ENCODE assay signal across 9 cellular contexts in genomic region chr6:113809818-113810217, GRCh38. TPM values are rescaled to one million over a fixed set of nuclear protein-coding genes. Genes with fewer than 3 reads are reported as not detected.
DNase-seq lines count a peak whose midpoint lies in the region; ATAC-seq and TF ChIP-seq lines count a peak whose summit lies in the region.
"Had no signal": no experiment of that assay in that cellular context is flagged by ENCODE, and none has a peak within 500 bp of the region (broad histone marks: within the 10 kb centered on the region; RNA-seq: fewer than 3 reads in every experiment).

No MANE protein-coding gene starts in this region.

- H3K36me3 Mint-ChIP-seq in effector memory CD8-positive, alpha-beta T cell (ENCODE audit: insufficient read depth), result no peaks in the 10 kb centered on the region
- H3K36me3 Mint-ChIP-seq in chondrocyte (ENCODE audit: low read depth), result no peaks in the 10 kb centered on the region

- ATAC-seq in GM21515 (IDR thresholded peaks at IDR 0.05; ENCODE audit: unreplicated experiment) (peak; percentile 66), HG03439 (IDR thresholded peaks at IDR 0.05; ENCODE audit: unreplicated experiment) (peak; percentile 36)
- ATAC-seq in effector memory CD8-positive, alpha-beta T cell (replicated peaks), result peak; percentile 37

- in situ Hi-C loops in GM13976 (cut with MboI; ENCODE audit: low sequenced_read_pairs, unreplicated experiment), result no loop called here

- H3K4me1 ChIP-seq in BE2C, result no peaks in the 10 kb centered on the region

- DNase-seq in GM13976 (ENCODE audit: low spot score), result peak; percentile 42
- DNase-seq in effector memory CD8-positive, alpha-beta T cell, result no peak
- DNase-seq in NCI-H1436 (lab: John Stamatoyannopoulos, UW), result no peak
- no peak for DNase-seq in kidney tubule cell (ENCODE audit: low spot score)
- DNase-seq in chondrocyte (ENCODE audit: low spot score), result no peak
- no peak for DNase-seq in BE2C
- DNase-seq: left cardiac atrium had no signal

- no peaks in the 10 kb centered on the region for H3K36me3 ChIP-seq in BE2C

- peaks cover 0 to 13% of the 10 kb centered on the region in 2 donors for H3K27me3 Mint-ChIP-seq in effector memory CD8-positive, alpha-beta T cell
- H3K27me3 Mint-ChIP-seq in chondrocyte (ENCODE audit: low read depth), result no peaks in the 10 kb centered on the region

- H3K4me3 ChIP-seq in BE2C (ENCODE audit: low read depth, low read length), result no peak overlapping the region

- no peak overlapping the region for H3K27ac Mint-ChIP-seq in effector memory CD8-positive, alpha-beta T cell
- no peak overlapping the region for H3K27ac Mint-ChIP-seq in chondrocyte (ENCODE audit: unreplicated experiment)

- no peaks in the 10 kb centered on the region for H3K4me1 Mint-ChIP-seq in effector memory CD8-positive, alpha-beta T cell (ENCODE audit: low read depth in 2 of 2)
- peaks cover 24% of the 10 kb centered on the region for H3K4me1 Mint-ChIP-seq in chondrocyte (ENCODE audit: low read depth)

- no peaks in the 10 kb centered on the region for H3K27me3 ChIP-seq in BE2C

- no peaks in the 10 kb centered on the region for H3K9me3 ChIP-seq in BE2C

- H3K4me3 Mint-ChIP-seq in effector memory CD8-positive, alpha-beta T cell, result no peak overlapping the region
- no peak overlapping the region for H3K4me3 Mint-ChIP-seq in chondrocyte (ENCODE audit: unreplicated experiment)

- TF ChIP-seq CTCF in GM13976 (IDR thresholded peaks at IDR 0.05; ENCODE audit: borderline replicate concordance, control extremely low read depth, extremely low read depth, insufficient read depth, missing control alignments) (no peak), chondrocyte (IDR thresholded peaks at IDR 0.05) (no peak), BE2C (IDR thresholded peaks at IDR 0.05; ENCODE audit: low read depth, low read length) (no peak)

- H3K9me3 Mint-ChIP-seq in effector memory CD8-positive, alpha-beta T cell, result no peaks in the 10 kb centered on the region
- peaks cover 6% of the 10 kb centered on the region for H3K9me3 Mint-ChIP-seq in chondrocyte (ENCODE audit: low read depth)

RNA-seq across cellular contexts. Expression of gene MARCKS, which starts 47.3 kb away (rescaled TPM):
- 256 to 322 TPM (median 257 TPM) in 3 replicates for total RNA-seq in chondrocyte
- polyA plus RNA-seq in BE2C (2012; ENCODE audit: insufficient read depth, insufficient read length, low read depth), result 45.7 TPM
